ENCODE assay signal across 1 cellular context in genomic region chr9:69132391-69132790, GRCh38.
TF ChIP-seq lines count a peak whose summit lies in the region.

No MANE protein-coding gene starts in this region.

TF ChIP-seq in WTC11, 78 proteins besides CTCF, POLR2A, EP300 and RAD21 (continued from another document):
- TF ChIP-seq PRDM15 (CRISPR knock-in tag; IDR thresholded peaks at IDR 0.05) (no peak), STAT6 (CRISPR knock-in tag; conservative IDR thresholded peaks at IDR 0.05; ENCODE audit: low read depth) (no peak), FOXK1 (CRISPR knock-in tag; IDR thresholded peaks at IDR 0.05) (no peak), ZBTB43 (CRISPR knock-in tag; IDR thresholded peaks at IDR 0.05) (no peak)
TF ChIP-seq in WTC11: peak in this region for 0.
